ENCODE assay signal across 1 cellular context in genomic region chr14:52850520-52850919, GRCh38.
TF ChIP-seq lines count a peak whose summit lies in the region.

No MANE protein-coding gene starts in this region.

TF ChIP-seq in HepG2, 621 proteins besides CTCF, POLR2A, EP300 and RAD21 (continued from another document and continues in another):
- TF ChIP-seq ARID4A (CRISPR knock-in tag; IDR thresholded peaks at IDR 0.05; ENCODE audit: borderline replicate concordance) (no peak), MED1 (CRISPR knock-in tag; IDR thresholded peaks at IDR 0.05) (peak; percentile 40; the same call in 1 of the 2 replicates), MAX (IDR thresholded peaks at IDR 0.05) (peak; percentile 33; the same call in 1 of the 2 replicates), DRAP1 (CRISPR knock-in tag; IDR thresholded peaks at IDR 0.05) (no peak), ZNF34 (CRISPR knock-in tag; IDR thresholded peaks at IDR 0.05; ENCODE audit: borderline replicate concordance) (no peak), TBX3 (IDR thresholded peaks at IDR 0.05; ENCODE audit: borderline replicate concordance) (no peak), MLX (CRISPR knock-in tag; IDR thresholded peaks at IDR 0.05) (no peak), ZNF256 (CRISPR knock-in tag; conservative IDR thresholded peaks at IDR 0.05) (no peak), ZUFSP (CRISPR knock-in tag; IDR thresholded peaks at IDR 0.05; ENCODE audit: borderline replicate concordance) (no peak), BATF2 (CRISPR knock-in tag; IDR thresholded peaks at IDR 0.05) (no peak), ZNF24 (IDR thresholded peaks at IDR 0.05) (no peak), ARID3A (IDR thresholded peaks at IDR 0.05; ENCODE audit: low read depth, low read length) (no peak), ZNF292 (CRISPR knock-in tag; IDR thresholded peaks at IDR 0.05; ENCODE audit: borderline replicate concordance, low read depth) (no peak), TCF7 (IDR thresholded peaks at IDR 0.05; ENCODE audit: low read depth) (0 out of 2 replicates have a peak, but pooled peaks have one; percentile 6), KLF13 (CRISPR knock-in tag; IDR thresholded peaks at IDR 0.05) (no peak), JUN (CRISPR knock-in tag; IDR thresholded peaks at IDR 0.05) (no peak), IKZF5 (CRISPR knock-in tag; IDR thresholded peaks at IDR 0.05) (no peak), ZNF687 (CRISPR knock-in tag; IDR thresholded peaks at IDR 0.05) (peak; percentile 68), ZFP82 (CRISPR knock-in tag; IDR thresholded peaks at IDR 0.05; ENCODE audit: borderline replicate concordance) (no peak), ZMYM2 (CRISPR knock-in tag; IDR thresholded peaks at IDR 0.05) (0 out of 2 replicates have a peak, but pooled peaks have one; percentile 53), ZNF644 (CRISPR knock-in tag; IDR thresholded peaks at IDR 0.05; ENCODE audit: low read depth) (no peak), ZBTB4 (CRISPR knock-in tag; IDR thresholded peaks at IDR 0.05; ENCODE audit: borderline replicate concordance) (no peak), ZSCAN20 (CRISPR knock-in tag; IDR thresholded peaks at IDR 0.05; ENCODE audit: borderline replicate concordance) (no peak), ATF5 (CRISPR knock-in tag; IDR thresholded peaks at IDR 0.05; ENCODE audit: low read depth) (no peak), GPN1 (CRISPR knock-in tag; IDR thresholded peaks at IDR 0.05; ENCODE audit: borderline replicate concordance) (no peak), ZBTB25 (CRISPR knock-in tag; IDR thresholded peaks at IDR 0.05) (no peak), ZFP37 (CRISPR knock-in tag; IDR thresholded peaks at IDR 0.05; ENCODE audit: borderline replicate concordance) (no peak), ZFX (CRISPR knock-in tag; IDR thresholded peaks at IDR 0.05; ENCODE audit: low read depth) (no peak), MATR3 (CRISPR knock-in tag; IDR thresholded peaks at IDR 0.05) (no peak), ZNF296 (CRISPR knock-in tag; conservative IDR thresholded peaks at IDR 0.05) (no peak), REXO4 (CRISPR knock-in tag; IDR thresholded peaks at IDR 0.05; ENCODE audit: borderline replicate concordance) (no peak), ZNF816 (CRISPR knock-in tag; IDR thresholded peaks at IDR 0.05; ENCODE audit: borderline replicate concordance) (no peak), ZNF800 (CRISPR knock-in tag; IDR thresholded peaks at IDR 0.05) (no peak), SALL1 (CRISPR knock-in tag; IDR thresholded peaks at IDR 0.05) (0 out of 2 replicates have a peak, but pooled peaks have one; percentile 18)
